Comparison of ENCODE assay signal across 1 cellular context in genomic region chr2:10984418-10985130, GRCh38.
TF ChIP-seq lines count a peak whose summit lies in the region.

No MANE protein-coding gene starts in this region.

TF ChIP-seq in SK-N-SH treated with all-trans-retinoic acid at 6 μM for 48 hours, 23 proteins besides CTCF, POLR2A, EP300 and RAD21 (continued from another document):
- TF ChIP-seq TSHZ2 (CRISPR knock-in tag; IDR thresholded peaks at IDR 0.05): no peak
- TF ChIP-seq SNAI2 (CRISPR knock-in tag; IDR thresholded peaks at IDR 0.05): no peak
- no peak for TF ChIP-seq ZFP3 (CRISPR knock-in tag; IDR thresholded peaks at IDR 0.05)
- TF ChIP-seq ZC3H10 (CRISPR knock-in tag; IDR thresholded peaks at IDR 0.05): no peak
- no peak for TF ChIP-seq ARNTL (CRISPR knock-in tag; IDR thresholded peaks at IDR 0.05; ENCODE audit: borderline replicate concordance, low read depth)
- TF ChIP-seq PATZ1 (CRISPR knock-in tag; IDR thresholded peaks at IDR 0.05; ENCODE audit: borderline replicate concordance): no peak
